1 cellular context compared by ENCODE assay signal in genomic region chr2:135876066-135876711, GRCh38.
A peak's percentile ranks its signal among the peaks of the same experiment; 100 is the strongest.
TF ChIP-seq lines count a peak whose summit lies in the region.

TSS of gene MCM6 (minus strand) at chr2:135876443. CDS start at chr2:135876365, 78 bp downstream.

TF ChIP-seq in HEK293, 187 proteins besides CTCF, POLR2A, EP300 and RAD21 (continued from another document and continues in another):
- TF ChIP-seq PRDM4 (tag by site-specific recombination; IDR thresholded peaks at IDR 0.05) (no peak), ZNF785 (tag by site-specific recombination; IDR thresholded peaks at IDR 0.05) (no peak), KLF16 (tag by site-specific recombination; IDR thresholded peaks at IDR 0.05) (peak; percentile 59; the same call in 1 of the 2 replicates), ATF2 (tag by site-specific recombination; IDR thresholded peaks at IDR 0.05; ENCODE audit: low read depth) (no peak), YY1 (tag by site-specific recombination; IDR thresholded peaks at IDR 0.05) (no peak), ZNF645 (tag by site-specific recombination; IDR thresholded peaks at IDR 0.05) (no peak), ZNF621 (tag by site-specific recombination; IDR thresholded peaks at IDR 0.05) (no peak), ZNF223 (tag by site-specific recombination; IDR thresholded peaks at IDR 0.05) (no peak), ZNF112 (tag by site-specific recombination; IDR thresholded peaks at IDR 0.05) (no peak), ZNF140 (tag by site-specific recombination; IDR thresholded peaks at IDR 0.05) (no peak), ZIC2 (tag by site-specific recombination; IDR thresholded peaks at IDR 0.05) (no peak), ZNF654 (tag by site-specific recombination; IDR thresholded peaks at IDR 0.05; ENCODE audit: low read depth) (no peak), ZNF221 (tag by site-specific recombination; IDR thresholded peaks at IDR 0.05; ENCODE audit: borderline replicate concordance) (no peak), ZNF701 (tag by site-specific recombination; IDR thresholded peaks at IDR 0.05) (no peak), ZNF138 (tag by site-specific recombination; IDR thresholded peaks at IDR 0.05; ENCODE audit: borderline replicate concordance) (no peak), ZNF423 (tag by site-specific recombination; IDR thresholded peaks at IDR 0.05) (no peak), SALL2 (tag by site-specific recombination; IDR thresholded peaks at IDR 0.05; ENCODE audit: borderline replicate concordance) (no peak), ZNF404 (tag by site-specific recombination; IDR thresholded peaks at IDR 0.05) (no peak), HIC1 (tag by site-specific recombination; IDR thresholded peaks at IDR 0.05) (no peak), ZBTB44 (tag by site-specific recombination; IDR thresholded peaks at IDR 0.05) (no peak), ZNF513 (tag by site-specific recombination; IDR thresholded peaks at IDR 0.05) (no peak), MZF1 (tag by site-specific recombination; IDR thresholded peaks at IDR 0.05; ENCODE audit: borderline replicate concordance) (no peak), GLIS2 (tag by site-specific recombination; IDR thresholded peaks at IDR 0.05) (no peak), TSHZ1 (tag by site-specific recombination; IDR thresholded peaks at IDR 0.05; ENCODE audit: borderline replicate concordance) (no peak), ZNF692 (tag by site-specific recombination; IDR thresholded peaks at IDR 0.05) (no peak), SETDB1 (IDR thresholded peaks at IDR 0.05; ENCODE audit: insufficient read length, low read length) (no peak), OSR2 (tag by site-specific recombination; IDR thresholded peaks at IDR 0.05) (no peak), ZNF48 (tag by site-specific recombination; IDR thresholded peaks at IDR 0.05) (no peak), ZNF580 (tag by site-specific recombination; IDR thresholded peaks at IDR 0.05) (no peak), PBX3 (CRISPR knock-in tag; IDR thresholded peaks at IDR 0.05) (peak; percentile 98), ZNF302 (tag by site-specific recombination; IDR thresholded peaks at IDR 0.05; ENCODE audit: low read depth) (no peak), KLF10 (tag by site-specific recombination; IDR thresholded peaks at IDR 0.05) (no peak), ZNF707 (tag by site-specific recombination; IDR thresholded peaks at IDR 0.05) (no peak), ZNF24 (tag by site-specific recombination; IDR thresholded peaks at IDR 0.05) (no peak), ZNF214 (tag by site-specific recombination; IDR thresholded peaks at IDR 0.05; ENCODE audit: borderline replicate concordance) (no peak), ZNF660 (tag by site-specific recombination; IDR thresholded peaks at IDR 0.05) (no peak), HOXA7 (CRISPR knock-in tag; IDR thresholded peaks at IDR 0.05; ENCODE audit: borderline replicate concordance) (peak; percentile 92; the same call in 1 of the 2 replicates), ZNF155 (tag by site-specific recombination; IDR thresholded peaks at IDR 0.05) (no peak), ZNF623 (tag by site-specific recombination; IDR thresholded peaks at IDR 0.05) (no peak), ZNF544 (tag by site-specific recombination; IDR thresholded peaks at IDR 0.05) (no peak), YY2 (tag by site-specific recombination; IDR thresholded peaks at IDR 0.05) (no peak), ZNF549 (tag by site-specific recombination; IDR thresholded peaks at IDR 0.05) (no peak), ZFHX2 (tag by site-specific recombination; conservative IDR thresholded peaks at IDR 0.05) (peak; percentile 82), ZNF23 (tag by site-specific recombination; IDR thresholded peaks at IDR 0.05; ENCODE audit: borderline replicate concordance) (no peak), FEZF1 (tag by site-specific recombination; IDR thresholded peaks at IDR 0.05) (no peak), GFI1B (tag by site-specific recombination; IDR thresholded peaks at IDR 0.05) (no peak), ZNF555 (tag by site-specific recombination; conservative IDR thresholded peaks at IDR 0.05) (no peak), MEIS1 (CRISPR knock-in tag; IDR thresholded peaks at IDR 0.05; ENCODE audit: borderline replicate concordance) (peak; percentile 82; the same call in 1 of the 2 replicates), ZSCAN23 (tag by site-specific recombination; IDR thresholded peaks at IDR 0.05) (no peak), ZNF132 (tag by site-specific recombination; IDR thresholded peaks at IDR 0.05; ENCODE audit: borderline replicate concordance) (no peak), ZNF266 (tag by site-specific recombination; IDR thresholded peaks at IDR 0.05; ENCODE audit: low read depth) (no peak)
